2 cellular contexts compared by ENCODE assay signal in the genomic region with DNA sequence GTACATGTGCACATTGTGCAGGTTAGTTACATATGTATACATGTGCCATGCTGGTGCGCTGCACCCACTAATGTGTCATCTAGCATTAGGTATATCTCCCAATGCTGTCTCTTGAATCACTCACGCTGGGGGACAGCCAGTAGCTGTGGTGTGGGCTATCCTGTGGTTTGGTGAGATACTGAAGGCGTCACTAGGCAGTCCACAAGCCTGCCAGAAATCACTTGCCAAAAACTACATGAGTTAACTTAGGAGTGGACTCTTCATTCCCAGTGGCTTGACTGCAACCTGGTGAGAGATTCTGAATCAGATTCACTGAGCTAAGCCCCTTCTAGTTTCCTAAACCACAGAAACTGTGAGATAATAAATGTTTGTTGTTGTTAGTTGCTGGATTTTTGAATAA.
TF ChIP-seq lines count a peak whose summit lies in the region.

No MANE protein-coding gene starts in this region.

TF ChIP-seq in liver, 16 proteins besides CTCF, POLR2A, EP300 and RAD21 (continued from another document):
- TF ChIP-seq, protein P1, sequence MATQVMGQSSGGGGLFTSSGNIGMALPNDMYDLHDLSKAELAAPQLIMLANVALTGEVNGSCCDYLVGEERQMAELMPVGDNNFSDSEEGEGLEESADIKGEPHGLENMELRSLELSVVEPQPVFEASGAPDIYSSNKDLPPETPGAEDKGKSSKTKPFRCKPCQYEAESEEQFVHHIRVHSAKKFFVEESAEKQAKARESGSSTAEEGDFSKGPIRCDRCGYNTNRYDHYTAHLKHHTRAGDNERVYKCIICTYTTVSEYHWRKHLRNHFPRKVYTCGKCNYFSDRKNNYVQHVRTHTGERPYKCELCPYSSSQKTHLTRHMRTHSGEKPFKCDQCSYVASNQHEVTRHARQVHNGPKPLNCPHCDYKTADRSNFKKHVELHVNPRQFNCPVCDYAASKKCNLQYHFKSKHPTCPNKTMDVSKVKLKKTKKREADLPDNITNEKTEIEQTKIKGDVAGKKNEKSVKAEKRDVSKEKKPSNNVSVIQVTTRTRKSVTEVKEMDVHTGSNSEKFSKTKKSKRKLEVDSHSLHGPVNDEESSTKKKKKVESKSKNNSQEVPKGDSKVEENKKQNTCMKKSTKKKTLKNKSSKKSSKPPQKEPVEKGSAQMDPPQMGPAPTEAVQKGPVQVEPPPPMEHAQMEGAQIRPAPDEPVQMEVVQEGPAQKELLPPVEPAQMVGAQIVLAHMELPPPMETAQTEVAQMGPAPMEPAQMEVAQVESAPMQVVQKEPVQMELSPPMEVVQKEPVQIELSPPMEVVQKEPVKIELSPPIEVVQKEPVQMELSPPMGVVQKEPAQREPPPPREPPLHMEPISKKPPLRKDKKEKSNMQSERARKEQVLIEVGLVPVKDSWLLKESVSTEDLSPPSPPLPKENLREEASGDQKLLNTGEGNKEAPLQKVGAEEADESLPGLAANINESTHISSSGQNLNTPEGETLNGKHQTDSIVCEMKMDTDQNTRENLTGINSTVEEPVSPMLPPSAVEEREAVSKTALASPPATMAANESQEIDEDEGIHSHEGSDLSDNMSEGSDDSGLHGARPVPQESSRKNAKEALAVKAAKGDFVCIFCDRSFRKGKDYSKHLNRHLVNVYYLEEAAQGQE (IDR thresholded peaks at IDR 0.05), result no peak
- TF ChIP-seq YY1 (IDR thresholded peaks at IDR 0.05) (no peak), HNF4G (IDR thresholded peaks at IDR 0.05) (no peak), NR2F2 (IDR thresholded peaks at IDR 0.05) (no peak), FOXA2 (IDR thresholded peaks at IDR 0.05) (no peak)
- TF ChIP-seq, protein P2, sequence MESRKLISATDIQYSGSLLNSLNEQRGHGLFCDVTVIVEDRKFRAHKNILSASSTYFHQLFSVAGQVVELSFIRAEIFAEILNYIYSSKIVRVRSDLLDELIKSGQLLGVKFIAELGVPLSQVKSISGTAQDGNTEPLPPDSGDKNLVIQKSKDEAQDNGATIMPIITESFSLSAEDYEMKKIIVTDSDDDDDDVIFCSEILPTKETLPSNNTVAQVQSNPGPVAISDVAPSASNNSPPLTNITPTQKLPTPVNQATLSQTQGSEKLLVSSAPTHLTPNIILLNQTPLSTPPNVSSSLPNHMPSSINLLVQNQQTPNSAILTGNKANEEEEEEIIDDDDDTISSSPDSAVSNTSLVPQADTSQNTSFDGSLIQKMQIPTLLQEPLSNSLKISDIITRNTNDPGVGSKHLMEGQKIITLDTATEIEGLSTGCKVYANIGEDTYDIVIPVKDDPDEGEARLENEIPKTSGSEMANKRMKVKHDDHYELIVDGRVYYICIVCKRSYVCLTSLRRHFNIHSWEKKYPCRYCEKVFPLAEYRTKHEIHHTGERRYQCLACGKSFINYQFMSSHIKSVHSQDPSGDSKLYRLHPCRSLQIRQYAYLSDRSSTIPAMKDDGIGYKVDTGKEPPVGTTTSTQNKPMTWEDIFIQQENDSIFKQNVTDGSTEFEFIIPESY (IDR thresholded peaks at IDR 0.05), result no peak
TF ChIP-seq in liver: peak in this region for 0.

TF ChIP-seq in HepG2, 621 proteins besides CTCF, POLR2A, EP300 and RAD21 (continued from another document):
- TF ChIP-seq YEATS4 (CRISPR knock-in tag; IDR thresholded peaks at IDR 0.05; ENCODE audit: borderline replicate concordance) (no peak), ZSCAN12 (CRISPR knock-in tag; IDR thresholded peaks at IDR 0.05) (no peak), ZNF788 (CRISPR knock-in tag; IDR thresholded peaks at IDR 0.05; ENCODE audit: borderline replicate concordance) (no peak)
- TF ChIP-seq, protein P3, sequence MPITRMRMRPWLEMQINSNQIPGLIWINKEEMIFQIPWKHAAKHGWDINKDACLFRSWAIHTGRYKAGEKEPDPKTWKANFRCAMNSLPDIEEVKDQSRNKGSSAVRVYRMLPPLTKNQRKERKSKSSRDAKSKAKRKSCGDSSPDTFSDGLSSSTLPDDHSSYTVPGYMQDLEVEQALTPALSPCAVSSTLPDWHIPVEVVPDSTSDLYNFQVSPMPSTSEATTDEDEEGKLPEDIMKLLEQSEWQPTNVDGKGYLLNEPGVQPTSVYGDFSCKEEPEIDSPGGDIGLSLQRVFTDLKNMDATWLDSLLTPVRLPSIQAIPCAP (CRISPR knock-in tag; IDR thresholded peaks at IDR 0.05; ENCODE audit: low read depth), result no peak
